27 cellular contexts compared by ENCODE assay signal in genomic region chr17:47715669-47716325, GRCh38. TPM values are rescaled to one million over a fixed set of nuclear protein-coding genes. Genes with fewer than 3 reads are reported as not detected.
DNase-seq lines count a peak whose midpoint lies in the region; ATAC-seq, FAIRE-seq and TF ChIP-seq lines count a peak whose summit lies in the region.
"Had no signal": no experiment of that assay in that cellular context is flagged by ENCODE, and none has a peak within 500 bp of the region (broad histone marks: within the 10 kb centered on the region; RNA-seq: fewer than 3 reads in every experiment).

No MANE protein-coding gene starts in this region.

- no peaks in the 10 kb centered on the region for H4K20me1 ChIP-seq in neural progenitor cell (ENCODE audit: low read depth)

- no peak overlapping the region for H2AFZ ChIP-seq in neural progenitor cell (replicated peaks)

- no peaks in the 10 kb centered on the region for H3K79me2 ChIP-seq in neural progenitor cell (ENCODE audit: low read depth)

- no peak for ATAC-seq in HG03460 (IDR thresholded peaks at IDR 0.05; ENCODE audit: unreplicated experiment)
- ATAC-seq in GM19463 (IDR thresholded peaks at IDR 0.05; ENCODE audit: unreplicated experiment), result no peak
- ATAC-seq: right lobe of liver had no signal

- H3K4me2 ChIP-seq in neural progenitor cell, result no peak overlapping the region
- H3K4me2 ChIP-seq: SK-N-SH had no signal

- H3K27ac Mint-ChIP-seq in activated T-cell treated with anti-CD3 and anti-CD28 coated beads, Interleukin-2, amount 50 U/mL, for 24 hours, result peak overlapping the region; percentile 80
- H3K27ac Mint-ChIP-seq in activated naive CD8-positive, alpha-beta T cell treated with anti-CD3 and anti-CD28 coated beads for 36 hours, result peak overlapping the region; percentile 69
- peak overlapping the region; percentile 33 for H3K27ac Mint-ChIP-seq in neural progenitor cell

- no peak overlapping the region for H3K27ac ChIP-seq in neural progenitor cell
- H3K27ac ChIP-seq: cardiac muscle cell, esophagus squamous epithelium, right lobe of liver, transverse colon had no signal

- no peaks in the 10 kb centered on the region for H3K36me3 ChIP-seq in neural progenitor cell
- H3K36me3 ChIP-seq: cardiac muscle cell, right lobe of liver, transverse colon had no signal

- H3K27me3 ChIP-seq in neural progenitor cell, result peaks cover 38% of the 10 kb centered on the region

- no peaks in the 10 kb centered on the region for H3K27me3 Mint-ChIP-seq in activated T-cell treated with anti-CD3 and anti-CD28 coated beads, Interleukin-2, amount 50 U/mL, for 24 hours
- no peaks in the 10 kb centered on the region for H3K27me3 Mint-ChIP-seq in activated naive CD8-positive, alpha-beta T cell treated with anti-CD3 and anti-CD28 coated beads for 36 hours
- peaks cover 31% of the 10 kb centered on the region for H3K27me3 Mint-ChIP-seq in neural progenitor cell (ENCODE audit: insufficient read depth, low read depth)

- H3K4me3 Mint-ChIP-seq in activated T-cell treated with anti-CD3 and anti-CD28 coated beads, Interleukin-2, amount 50 U/mL, for 24 hours, result peak overlapping the region; percentile 38
- no peak overlapping the region for H3K4me3 Mint-ChIP-seq in activated naive CD8-positive, alpha-beta T cell treated with anti-CD3 and anti-CD28 coated beads for 36 hours
- H3K4me3 Mint-ChIP-seq in neural progenitor cell, result peak overlapping the region; percentile 25
- H3K4me3 Mint-ChIP-seq: neural crest cell had no signal

- no peaks in the 10 kb centered on the region for H3K9me3 ChIP-seq in neural progenitor cell (ENCODE audit: low read depth)
- H3K9me3 ChIP-seq: esophagus squamous epithelium, right lobe of liver, SK-N-SH, transverse colon had no signal

- peaks cover 7% of the 10 kb centered on the region for H3K36me3 Mint-ChIP-seq in activated T-cell treated with anti-CD3 and anti-CD28 coated beads, Interleukin-2, amount 50 U/mL, for 24 hours (ENCODE audit: low read depth)
- H3K36me3 Mint-ChIP-seq in activated naive CD8-positive, alpha-beta T cell treated with anti-CD3 and anti-CD28 coated beads for 36 hours, result peaks cover 7% of the 10 kb centered on the region
- peaks cover 2% of the 10 kb centered on the region for H3K36me3 Mint-ChIP-seq in neural progenitor cell
- H3K36me3 Mint-ChIP-seq: CD4-positive, CD25-positive, alpha-beta regulatory T cell had no signal

- no peak for TF ChIP-seq CTCF in neural progenitor cell (IDR thresholded peaks at IDR 0.05)

- peaks cover 98% of the 10 kb centered on the region for H3K4me1 Mint-ChIP-seq in activated T-cell treated with anti-CD3 and anti-CD28 coated beads, Interleukin-2, amount 50 U/mL, for 24 hours (ENCODE audit: low read depth)
- H3K4me1 Mint-ChIP-seq in activated naive CD8-positive, alpha-beta T cell treated with anti-CD3 and anti-CD28 coated beads for 36 hours, result peaks cover 82% of the 10 kb centered on the region
- peaks cover 7% of the 10 kb centered on the region for H3K4me1 Mint-ChIP-seq in neural progenitor cell
- H3K4me1 Mint-ChIP-seq: neural crest cell had no signal

- peaks cover 10% of the 10 kb centered on the region for H3F3A ChIP-seq in neural progenitor cell (ENCODE audit: low read depth)

- no peak for DNase-seq in activated T-cell treated with anti-CD3 and anti-CD28 coated beads, Interleukin-2, amount 50 U/mL, for 24 hours
- DNase-seq in activated T-cell treated with anti-CD3 and anti-CD28 coated beads, Interleukin-2, amount 50 U/mL, for 1 hour, result no peak
- DNase-seq in GM19239 (ENCODE audit: insufficient read length, low spot score), result no peak
- no peak for DNase-seq in activated naive CD8-positive, alpha-beta T cell treated with anti-CD3 and anti-CD28 coated beads for 36 hours
- DNase-seq in neural progenitor cell (ENCODE audit: low spot score), result no peak
- DNase-seq in CD1c-positive myeloid dendritic cell (ENCODE audit: extremely low spot score), result no peak
- DNase-seq: activated effector memory CD4-positive, alpha-beta T cell treated with anti-CD3 and anti-CD28 coated beads, Interleukin-2, amount 50 U/mL, for 16 hours; anterior cingulate cortex; CD4-positive, CD25-positive, alpha-beta regulatory T cell; DMS 273 treated with DMSO at 0.1 percent for 48 hours; esophagus squamous epithelium; hippocampal formation; NCI-H1105 treated with DMSO at 0.1 percent for 48 hours; NCI-H82; right lobe of liver; SK-N-SH; stimulated activated CD4-positive, alpha-beta T cell treated with anti-CD3 and anti-CD28 coated beads, Interleukin-12 subunit alpha, Interleukin-12 subunit beta, amount 100 ng/mL, for 4 hours; stimulated activated CD4-positive, alpha-beta T cell treated with anti-CD3 and anti-CD28 coated beads, Interleukin-4, amount 100 ng/mL, for 4 hours; T-helper 9 cell; transverse colon had no signal

- H3K4me1 ChIP-seq in neural progenitor cell, result no peaks in the 10 kb centered on the region

- FAIRE-seq in GM19239 (lab: Jason Lieb, UNC), result peak; percentile 8
- FAIRE-seq: frontal cortex, islet of Langerhans had no signal

- no peaks in the 10 kb centered on the region for H3K9me3 Mint-ChIP-seq in activated T-cell treated with anti-CD3 and anti-CD28 coated beads, Interleukin-2, amount 50 U/mL, for 24 hours
- H3K9me3 Mint-ChIP-seq in activated naive CD8-positive, alpha-beta T cell treated with anti-CD3 and anti-CD28 coated beads for 36 hours, result no peaks in the 10 kb centered on the region
- no peaks in the 10 kb centered on the region for H3K9me3 Mint-ChIP-seq in neural progenitor cell
- H3K9me3 Mint-ChIP-seq: CD4-positive, CD25-positive, alpha-beta regulatory T cell; neural crest cell had no signal

- H3K4me3 ChIP-seq in neural progenitor cell, result no peak overlapping the region
- H3K4me3 ChIP-seq: cardiac muscle cell, esophagus squamous epithelium, right lobe of liver, transverse colon had no signal

- no peak overlapping the region for H3K9ac ChIP-seq in neural progenitor cell
- H3K9ac ChIP-seq: SK-N-SH had no signal

RNA-seq across cellular contexts. Expression of gene TBX21, which starts 17.2 kb away (rescaled TPM):
- total RNA-seq in activated naive CD8-positive, alpha-beta T cell treated with anti-CD3 and anti-CD28 coated beads for 36 hours, result 10 to 100 TPM; 61.7 to 61.9 TPM
- total RNA-seq in neural progenitor cell (ENCODE audit: low replicate concordance), result 0.12 TPM in 1 of 2 replicates, not detected in the other
- total RNA-seq: M059J, neural crest cell had no signal

RNA-seq across cellular contexts. Expression of gene TBKBP1, which starts 21.8 kb away (rescaled TPM):
- 10 to 100 TPM; 11.7 to 11.9 TPM for total RNA-seq in activated naive CD8-positive, alpha-beta T cell treated with anti-CD3 and anti-CD28 coated beads for 36 hours
- total RNA-seq in neural progenitor cell (ENCODE audit: low replicate concordance), result 3.0 and 21.6 TPM in 2 replicates

Comparison
In these comparisons a context has a peak if more than half of its experiments do, and no peak if none do; other contexts are left out.
1. RNA of gene TBX21, which starts 17.2 kb away (total RNA-seq): 61.7 to 61.9 TPM in activated naive CD8-positive, alpha-beta T cell treated with anti-CD3 and anti-CD28 coated beads for 36 hours; 0.12 TPM in neural progenitor cell; every median in the first group is over 10 times any median in the second.
2. Peak in every context shown above with its lines, with median percentiles within 50 percentile points of each other: H3K27ac Mint-ChIP-seq.